3 cellular contexts compared by ENCODE assay signal in genomic region chr1:218882454-218882853, GRCh38.
"Had no signal": no experiment of that assay in that cellular context is flagged by ENCODE, and none has a peak within 500 bp of the region (broad histone marks: within the 10 kb centered on the region; RNA-seq: fewer than 3 reads in every experiment).

No MANE protein-coding gene starts in this region.

- ATAC-seq: GM12878 had no signal

- H3K4me3 ChIP-seq: GM12878 had no signal

- DNase-seq: GDM1, GF-D8 had no signal
